In the genomic region with DNA sequence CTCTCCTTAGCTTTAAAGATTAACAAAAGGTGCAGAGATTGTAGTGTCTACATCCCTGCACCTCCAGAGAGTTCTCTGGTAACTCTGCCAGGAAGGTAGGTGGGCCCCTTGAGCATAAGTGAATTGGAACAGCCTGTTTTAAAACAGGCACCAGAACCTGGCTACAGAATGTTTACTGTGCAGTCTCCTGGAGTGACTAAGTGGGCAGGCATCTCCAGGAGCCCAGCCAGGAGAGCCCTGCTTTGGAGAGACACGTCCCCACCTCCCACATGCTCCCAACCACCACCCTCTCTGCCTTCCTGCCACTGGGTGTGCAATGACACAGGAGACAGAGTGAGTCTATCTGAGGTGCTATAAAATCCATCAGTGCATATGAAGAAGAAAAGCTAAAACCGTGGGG, we compare ENCODE assay signal across 1 cellular context.
TF ChIP-seq lines count a peak whose summit lies in the region.

No MANE protein-coding gene starts in this region.

TF ChIP-seq in HEK293, 187 proteins besides CTCF, POLR2A, EP300 and RAD21 (continued from another document):
- TF ChIP-seq, protein P1, sequence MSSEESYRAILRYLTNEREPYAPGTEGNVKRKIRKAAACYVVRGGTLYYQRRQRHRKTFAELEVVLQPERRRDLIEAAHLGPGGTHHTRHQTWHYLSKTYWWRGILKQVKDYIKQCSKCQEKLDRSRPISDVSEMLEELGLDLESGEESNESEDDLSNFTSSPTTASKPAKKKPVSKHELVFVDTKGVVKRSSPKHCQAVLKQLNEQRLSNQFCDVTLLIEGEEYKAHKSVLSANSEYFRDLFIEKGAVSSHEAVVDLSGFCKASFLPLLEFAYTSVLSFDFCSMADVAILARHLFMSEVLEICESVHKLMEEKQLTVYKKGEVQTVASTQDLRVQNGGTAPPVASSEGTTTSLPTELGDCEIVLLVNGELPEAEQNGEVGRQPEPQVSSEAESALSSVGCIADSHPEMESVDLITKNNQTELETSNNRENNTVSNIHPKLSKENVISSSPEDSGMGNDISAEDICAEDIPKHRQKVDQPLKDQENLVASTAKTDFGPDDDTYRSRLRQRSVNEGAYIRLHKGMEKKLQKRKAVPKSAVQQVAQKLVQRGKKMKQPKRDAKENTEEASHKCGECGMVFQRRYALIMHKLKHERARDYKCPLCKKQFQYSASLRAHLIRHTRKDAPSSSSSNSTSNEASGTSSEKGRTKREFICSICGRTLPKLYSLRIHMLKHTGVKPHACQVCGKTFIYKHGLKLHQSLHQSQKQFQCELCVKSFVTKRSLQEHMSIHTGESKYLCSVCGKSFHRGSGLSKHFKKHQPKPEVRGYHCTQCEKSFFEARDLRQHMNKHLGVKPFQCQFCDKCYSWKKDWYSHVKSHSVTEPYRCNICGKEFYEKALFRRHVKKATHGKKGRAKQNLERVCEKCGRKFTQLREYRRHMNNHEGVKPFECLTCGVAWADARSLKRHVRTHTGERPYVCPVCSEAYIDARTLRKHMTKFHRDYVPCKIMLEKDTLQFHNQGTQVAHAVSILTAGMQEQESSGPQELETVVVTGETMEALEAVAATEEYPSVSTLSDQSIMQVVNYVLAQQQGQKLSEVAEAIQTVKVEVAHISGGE (tag by site-specific recombination; conservative IDR thresholded peaks at IDR 0.05; ENCODE audit: low read depth) = no peak
- no peak for TF ChIP-seq ZNF19 (tag by site-specific recombination; IDR thresholded peaks at IDR 0.05; ENCODE audit: low read depth)
- TF ChIP-seq, protein P2, sequence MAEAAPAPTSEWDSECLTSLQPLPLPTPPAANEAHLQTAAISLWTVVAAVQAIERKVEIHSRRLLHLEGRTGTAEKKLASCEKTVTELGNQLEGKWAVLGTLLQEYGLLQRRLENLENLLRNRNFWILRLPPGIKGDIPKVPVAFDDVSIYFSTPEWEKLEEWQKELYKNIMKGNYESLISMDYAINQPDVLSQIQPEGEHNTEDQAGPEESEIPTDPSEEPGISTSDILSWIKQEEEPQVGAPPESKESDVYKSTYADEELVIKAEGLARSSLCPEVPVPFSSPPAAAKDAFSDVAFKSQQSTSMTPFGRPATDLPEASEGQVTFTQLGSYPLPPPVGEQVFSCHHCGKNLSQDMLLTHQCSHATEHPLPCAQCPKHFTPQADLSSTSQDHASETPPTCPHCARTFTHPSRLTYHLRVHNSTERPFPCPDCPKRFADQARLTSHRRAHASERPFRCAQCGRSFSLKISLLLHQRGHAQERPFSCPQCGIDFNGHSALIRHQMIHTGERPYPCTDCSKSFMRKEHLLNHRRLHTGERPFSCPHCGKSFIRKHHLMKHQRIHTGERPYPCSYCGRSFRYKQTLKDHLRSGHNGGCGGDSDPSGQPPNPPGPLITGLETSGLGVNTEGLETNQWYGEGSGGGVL (tag by site-specific recombination; IDR thresholded peaks at IDR 0.05) = no peak
- TF ChIP-seq KLF16 (tag by site-specific recombination; IDR thresholded peaks at IDR 0.05) = no peak
- peak; percentile 51; the same call in 1 of the 2 replicates for TF ChIP-seq ZFHX2 (tag by site-specific recombination; conservative IDR thresholded peaks at IDR 0.05)
- 0 out of 2 replicates have a peak, but pooled peaks have one; percentile 12 for TF ChIP-seq PRDM10 (tag by site-specific recombination; IDR thresholded peaks at IDR 0.05)
- no peak for TF ChIP-seq ZNF311 (tag by site-specific recombination; IDR thresholded peaks at IDR 0.05; ENCODE audit: borderline replicate concordance)
- no peak for TF ChIP-seq ZNF175 (tag by site-specific recombination; IDR thresholded peaks at IDR 0.05)
- no peak for TF ChIP-seq ZNF791 (tag by site-specific recombination; IDR thresholded peaks at IDR 0.05)
- no peak for TF ChIP-seq ZNF747 (tag by site-specific recombination; IDR thresholded peaks at IDR 0.05)
- 0 out of 2 replicates have a peak, but pooled peaks have one; percentile 21 for TF ChIP-seq ZNF449 (tag by site-specific recombination; IDR thresholded peaks at IDR 0.05)
- no peak for TF ChIP-seq ZNF362 (tag by site-specific recombination; IDR thresholded peaks at IDR 0.05)
- TF ChIP-seq, protein P3, sequence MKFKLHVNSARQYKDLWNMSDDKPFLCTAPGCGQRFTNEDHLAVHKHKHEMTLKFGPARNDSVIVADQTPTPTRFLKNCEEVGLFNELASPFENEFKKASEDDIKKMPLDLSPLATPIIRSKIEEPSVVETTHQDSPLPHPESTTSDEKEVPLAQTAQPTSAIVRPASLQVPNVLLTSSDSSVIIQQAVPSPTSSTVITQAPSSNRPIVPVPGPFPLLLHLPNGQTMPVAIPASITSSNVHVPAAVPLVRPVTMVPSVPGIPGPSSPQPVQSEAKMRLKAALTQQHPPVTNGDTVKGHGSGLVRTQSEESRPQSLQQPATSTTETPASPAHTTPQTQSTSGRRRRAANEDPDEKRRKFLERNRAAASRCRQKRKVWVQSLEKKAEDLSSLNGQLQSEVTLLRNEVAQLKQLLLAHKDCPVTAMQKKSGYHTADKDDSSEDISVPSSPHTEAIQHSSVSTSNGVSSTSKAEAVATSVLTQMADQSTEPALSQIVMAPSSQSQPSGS (tag by site-specific recombination; IDR thresholded peaks at IDR 0.05; ENCODE audit: low read depth) = no peak
- TF ChIP-seq ZNF548 (tag by site-specific recombination; IDR thresholded peaks at IDR 0.05) = peak; percentile 86
- TF ChIP-seq HOXD13 (CRISPR knock-in tag; IDR thresholded peaks at IDR 0.05; ENCODE audit: borderline replicate concordance) = no peak
- no peak for TF ChIP-seq ZNF239 (tag by site-specific recombination; IDR thresholded peaks at IDR 0.05)
- peak; percentile 93 for TF ChIP-seq ZNF692 (tag by site-specific recombination; IDR thresholded peaks at IDR 0.05)
- TF ChIP-seq MZF1 (tag by site-specific recombination; IDR thresholded peaks at IDR 0.05; ENCODE audit: borderline replicate concordance) = no peak
- peak; percentile 74 for TF ChIP-seq GLIS1 (tag by site-specific recombination; IDR thresholded peaks at IDR 0.05)
- no peak for TF ChIP-seq ZNF202 (tag by site-specific recombination; IDR thresholded peaks at IDR 0.05; ENCODE audit: borderline replicate concordance)
- peak; percentile 40; the same call in 1 of the 2 replicates for TF ChIP-seq EGR2 (tag by site-specific recombination; IDR thresholded peaks at IDR 0.05; ENCODE audit: low read depth)
